In the genomic region with DNA sequence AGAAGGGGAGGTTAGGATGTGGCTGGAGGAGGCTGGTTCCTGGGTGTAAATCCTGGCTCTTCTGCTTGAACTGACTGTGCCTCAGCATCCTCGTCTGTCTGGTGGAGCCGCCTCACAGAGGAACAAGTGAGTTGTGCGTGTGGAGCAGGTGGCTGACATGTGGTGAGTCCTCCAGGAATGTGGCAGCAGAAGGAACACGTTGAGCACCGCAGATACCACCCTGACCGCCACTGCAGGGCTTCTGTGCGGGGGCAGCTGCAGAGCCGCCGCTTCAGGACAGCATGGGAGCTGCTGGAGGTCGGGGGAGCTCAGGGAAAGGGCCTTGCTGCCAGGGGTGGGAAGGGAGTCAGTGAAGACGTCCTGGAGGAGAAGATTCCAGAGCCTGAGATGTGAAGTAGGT, we compare ENCODE assay signal across 23 cellular contexts. TPM values are rescaled to one million over a fixed set of nuclear protein-coding genes. Genes with fewer than 3 reads are reported as not detected.
DNase-seq lines count a peak whose midpoint lies in the region; ATAC-seq and FAIRE-seq lines count a peak whose summit lies in the region.
"Had no signal": no experiment of that assay in that cellular context is flagged by ENCODE, and none has a peak within 500 bp of the region (broad histone marks: within the 10 kb centered on the region; RNA-seq: fewer than 3 reads in every experiment).

No MANE protein-coding gene starts in this region.

- DNase-seq in NCI-H524 (lab: John Stamatoyannopoulos, UW) (peak; percentile 20 to 37), NCI-H524 treated with DMSO at 0.1 percent for 48 hours (lab: John Stamatoyannopoulos, UW) (no peak), left lobe of liver (ENCODE audit: low spot score) (peak; percentile 39), GM19239 (ENCODE audit: insufficient read length, low spot score) (no peak)
- no peak for DNase-seq in activated naive CD8-positive, alpha-beta T cell treated with anti-CD3 and anti-CD28 coated beads for 36 hours
- DNase-seq in stimulated activated naive CD8-positive, alpha-beta T cell treated with anti-CD3 and anti-CD28 coated beads, Interleukin-15, amount 100 ng/mL, for 72 hours, result no peak
- DNase-seq: 8988T; activated CD4-positive, alpha-beta T cell treated with anti-CD3 and anti-CD28 coated beads for 4 hours; CD8-positive, alpha-beta memory T cell; kidney; mucosa of descending colon; NCI-H2171; NCI-H526; sigmoid colon; SJCRH30; stimulated activated CD4-positive, alpha-beta T cell treated with anti-CD3 and anti-CD28 coated beads, Interleukin-15, amount 100 ng/mL, for 24 hours; T-cell had no signal

- peak overlapping the region; percentile 50 for H3K27ac Mint-ChIP-seq in activated naive CD8-positive, alpha-beta T cell
- H3K27ac Mint-ChIP-seq in activated naive CD8-positive, alpha-beta T cell treated with anti-CD3 and anti-CD28 coated beads for 36 hours, result no peak overlapping the region
- peak overlapping the region; percentile 61 to 85 for H3K27ac Mint-ChIP-seq in stimulated activated naive CD8-positive, alpha-beta T cell treated with anti-CD3 and anti-CD28 coated beads, Interleukin-15, amount 100 ng/mL, for 72 hours
- H3K27ac Mint-ChIP-seq: GM23338, T-cell had no signal

- ATAC-seq in left lobe of liver (no peak), GM19455 (IDR thresholded peaks at IDR 0.05; ENCODE audit: unreplicated experiment) (no peak)
- ATAC-seq in stimulated activated naive CD8-positive, alpha-beta T cell treated with anti-CD3 and anti-CD28 coated beads, Interleukin-15, amount 100 ng/mL, for 72 hours, result no peak
- ATAC-seq: GM23338 had no signal

- no peaks in the 10 kb centered on the region for H3K9me3 Mint-ChIP-seq in activated naive CD8-positive, alpha-beta T cell (ENCODE audit: low read depth)
- H3K9me3 Mint-ChIP-seq in activated naive CD8-positive, alpha-beta T cell treated with anti-CD3 and anti-CD28 coated beads for 36 hours, result no peaks in the 10 kb centered on the region
- no peaks in the 10 kb centered on the region for H3K9me3 Mint-ChIP-seq in stimulated activated naive CD8-positive, alpha-beta T cell treated with anti-CD3 and anti-CD28 coated beads, Interleukin-15, amount 100 ng/mL, for 72 hours
- H3K9me3 Mint-ChIP-seq: CD8-positive, alpha-beta memory T cell; GM23338; T-cell had no signal

- H3K27me3 Mint-ChIP-seq in activated naive CD8-positive, alpha-beta T cell, result no peaks in the 10 kb centered on the region
- no peaks in the 10 kb centered on the region for H3K27me3 Mint-ChIP-seq in activated naive CD8-positive, alpha-beta T cell treated with anti-CD3 and anti-CD28 coated beads for 36 hours
- no peaks in the 10 kb centered on the region for H3K27me3 Mint-ChIP-seq in stimulated activated naive CD8-positive, alpha-beta T cell treated with anti-CD3 and anti-CD28 coated beads, Interleukin-15, amount 100 ng/mL, for 72 hours
- H3K27me3 Mint-ChIP-seq: CD8-positive, alpha-beta memory T cell; T-cell had no signal

- peak overlapping the region; percentile 27 for H3K4me3 Mint-ChIP-seq in activated naive CD8-positive, alpha-beta T cell
- no peak overlapping the region for H3K4me3 Mint-ChIP-seq in activated naive CD8-positive, alpha-beta T cell treated with anti-CD3 and anti-CD28 coated beads for 36 hours
- H3K4me3 Mint-ChIP-seq in stimulated activated naive CD8-positive, alpha-beta T cell treated with anti-CD3 and anti-CD28 coated beads, Interleukin-15, amount 100 ng/mL, for 72 hours, result no peak overlapping the region
- H3K4me3 Mint-ChIP-seq: CD8-positive, alpha-beta memory T cell; GM23338; T-cell had no signal

- peaks cover 5% of the 10 kb centered on the region for H3K36me3 Mint-ChIP-seq in activated naive CD8-positive, alpha-beta T cell
- H3K36me3 Mint-ChIP-seq in activated naive CD8-positive, alpha-beta T cell treated with anti-CD3 and anti-CD28 coated beads for 36 hours, result peaks cover 14% of the 10 kb centered on the region

- H3K4me1 Mint-ChIP-seq in activated naive CD8-positive, alpha-beta T cell (ENCODE audit: low read depth), result peaks cover 70% of the 10 kb centered on the region
- H3K4me1 Mint-ChIP-seq in activated naive CD8-positive, alpha-beta T cell treated with anti-CD3 and anti-CD28 coated beads for 36 hours, result peaks cover 58% of the 10 kb centered on the region
- H3K4me1 Mint-ChIP-seq in stimulated activated naive CD8-positive, alpha-beta T cell treated with anti-CD3 and anti-CD28 coated beads, Interleukin-15, amount 100 ng/mL, for 72 hours, result peaks cover 94% of the 10 kb centered on the region

- FAIRE-seq in GM19239 (lab: Jason Lieb, UNC), result no peak
- FAIRE-seq: endothelial cell of umbilical vein, G401.6, kidney, RCC 7860 had no signal

RNA-seq across cellular contexts. Expression of a gene that starts 48.9 kb away (rescaled TPM):
- 10 to 100 TPM; 39.2 to 39.6 TPM for total RNA-seq in activated naive CD8-positive, alpha-beta T cell treated with anti-CD3 and anti-CD28 coated beads for 36 hours
- total RNA-seq in left lobe of liver, result 8.5 TPM

Comparison
In these comparisons a context has a peak if more than half of its experiments do, and no peak if none do; other contexts are left out.
1. DNase-seq: peak in NCI-H524 (2 of 2) and left lobe of liver (single experiment); none in NCI-H524 treated with DMSO at 0.1 percent for 48 hours (single experiment), activated naive CD8-positive, alpha-beta T cell treated with anti-CD3 and anti-CD28 coated beads for 36 hours (single experiment), stimulated activated naive CD8-positive, alpha-beta T cell treated with anti-CD3 and anti-CD28 coated beads, Interleukin-15, amount 100 ng/mL, for 72 hours (0 of 2) and GM19239 (single experiment).